ENCODE assay signal across 33 cellular contexts in genomic region chr7:46937826-46938225, GRCh38.
"Had no signal": no experiment of that assay in that cellular context is flagged by ENCODE, and none has a peak within 500 bp of the region (broad histone marks: within the 10 kb centered on the region; RNA-seq: fewer than 3 reads in every experiment).

No MANE protein-coding gene starts in this region.

- H3K9me3 ChIP-seq: body of pancreas, breast epithelium, MG63, Peyer's patch, SJSA1, SK-N-SH had no signal

- H3K9me3 Mint-ChIP-seq: activated CD4-positive, alpha-beta T cell treated with anti-CD3 and anti-CD28 coated beads, Interleukin-2, amount 10 ng/mL, durations not matched to agents 24 days and 14 days; activated T-cell treated with anti-CD3 and anti-CD28 coated beads, Interleukin-2, amount 50 U/mL, for 24 hours; activated T-helper 2 cell treated with anti-CD3 and anti-CD28 coated beads, Interferon-gamma antibody, Interleukin-2, Interleukin-4, amounts not matched to agents 10 μg/mL and 5 μg/mL and 100 μg/mL, durations not matched to agents 14 hours and 24 hours and 36 hours had no signal

- H3K4me1 ChIP-seq: breast epithelium, Peyer's patch had no signal

- H3K4me2 ChIP-seq: SK-N-SH had no signal

- H3K27me3 ChIP-seq: body of pancreas, breast epithelium, MG63, Peyer's patch, SJSA1 had no signal

- ATAC-seq: activated CD8-positive, alpha-beta T cell treated with anti-CD3 and anti-CD28 coated beads, Interleukin-2, amount 10 ng/mL, durations not matched to agents 7 days and 5 days; body of pancreas; PC-3 had no signal

- DNase-seq: activated CD4-positive, alpha-beta T cell treated with anti-CD3 and anti-CD28 coated beads, Interleukin-2, amount 50 U/mL, for 48 hours; activated CD8-positive, alpha-beta T cell treated with anti-CD3 and anti-CD28 coated beads, Interleukin-2, amount 10 ng/mL, durations not matched to agents 7 days and 5 days; activated gamma-delta T cell; activated naive CD4-positive, alpha-beta T cell treated with Interleukin-2 at 50 U/mL for 16 hours; activated naive CD8-positive, alpha-beta T cell treated with anti-CD3 and anti-CD28 coated beads, Interleukin-2, amount 10 ng/mL, durations not matched to agents 7 days and 5 days; activated T-cell treated with anti-CD3 and anti-CD28 coated beads, Interleukin-2, amount 50 U/mL, for 24 hours; amygdala; body of pancreas; caudate nucleus; Karpas-422; KBM-7; MG63; NCI-H1048; NCI-H1105 treated with DMSO at 0.1 percent for 48 hours; NCI-H1436; NCI-H1694; NCI-H1930; NCI-H2081 treated with DMSO at 0.1 percent for 48 hours; NCI-H226; NCI-H524 treated with DMSO at 0.1 percent for 48 hours; NK-92 treated with Interleukin-12 subunit alpha and Interleukin-12 subunit beta, amount 100 ng/mL, for 24 hours; PC-3; Peyer's patch; SHP77; SK-N-SH had no signal

- H3K27me3 Mint-ChIP-seq: activated CD4-positive, alpha-beta T cell treated with anti-CD3 and anti-CD28 coated beads, Interleukin-2, amount 10 ng/mL, durations not matched to agents 24 days and 14 days; activated naive CD4-positive, alpha-beta T cell treated with anti-CD3 and anti-CD28 coated beads, Interleukin-2, amount 50 U/mL, for 24 hours; activated naive CD8-positive, alpha-beta T cell treated with anti-CD3 and anti-CD28 coated beads, Interleukin-2, amount 10 ng/mL, durations not matched to agents 7 days and 5 days; activated T-cell treated with anti-CD3 and anti-CD28 coated beads, Interleukin-2, amount 50 U/mL, for 24 hours had no signal

- H3K4me3 ChIP-seq: body of pancreas, breast epithelium, MG63, Peyer's patch, SJSA1 had no signal

- H3K4me3 Mint-ChIP-seq: activated CD4-positive, alpha-beta T cell treated with anti-CD3 and anti-CD28 coated beads, Interleukin-2, amount 10 ng/mL, durations not matched to agents 24 days and 14 days; activated CD8-positive, alpha-beta T cell treated with anti-CD3 and anti-CD28 coated beads, Interleukin-2, amount 10 ng/mL, durations not matched to agents 7 days and 5 days; activated naive CD4-positive, alpha-beta T cell treated with anti-CD3 and anti-CD28 coated beads, Interleukin-2, amount 50 U/mL, for 24 hours; activated naive CD8-positive, alpha-beta T cell treated with anti-CD3 and anti-CD28 coated beads, Interleukin-2, amount 10 ng/mL, durations not matched to agents 7 days and 5 days; activated T-cell treated with anti-CD3 and anti-CD28 coated beads, Interleukin-2, amount 50 U/mL, for 24 hours; T-helper 1 cell treated with Interleukin-12 subunit alpha and Interleukin-12 subunit beta and Interleukin-4 antibody, amounts not matched to agents 30 μg/mL and 1 μg/mL, for 36 hours; T-helper 2 cell treated with Interferon-gamma antibody and Interleukin-4, amounts not matched to agents 5 μg/mL and 100 μg/mL, for 36 hours had no signal

- H3K27ac ChIP-seq: body of pancreas, breast epithelium, Peyer's patch, RWPE1, SJSA1 had no signal

- H3K9ac ChIP-seq: SK-N-SH had no signal

- H3K36me3 ChIP-seq: breast epithelium, MG63, Peyer's patch, SJSA1 had no signal

- H3K36me3 Mint-ChIP-seq: activated naive CD4-positive, alpha-beta T cell treated with anti-CD3 and anti-CD28 coated beads, Interleukin-2, amount 50 U/mL, for 24 hours; activated naive CD8-positive, alpha-beta T cell treated with anti-CD3 and anti-CD28 coated beads, Interleukin-2, amount 10 ng/mL, durations not matched to agents 7 days and 5 days had no signal

- H3K27ac Mint-ChIP-seq: activated CD4-positive, alpha-beta T cell treated with anti-CD3 and anti-CD28 coated beads, Interleukin-2, amount 10 ng/mL, durations not matched to agents 24 days and 14 days; activated CD8-positive, alpha-beta T cell treated with anti-CD3 and anti-CD28 coated beads, Interleukin-2, amount 10 ng/mL, durations not matched to agents 7 days and 5 days; activated naive CD4-positive, alpha-beta T cell treated with anti-CD3 and anti-CD28 coated beads, Interleukin-2, amount 50 U/mL, for 24 hours; activated naive CD8-positive, alpha-beta T cell treated with anti-CD3 and anti-CD28 coated beads, Interleukin-2, amount 10 ng/mL, durations not matched to agents 7 days and 5 days; activated T-cell treated with anti-CD3 and anti-CD28 coated beads, Interleukin-2, amount 50 U/mL, for 24 hours; activated T-helper 2 cell treated with anti-CD3 and anti-CD28 coated beads, Interferon-gamma antibody, Interleukin-2, Interleukin-4, amounts not matched to agents 10 μg/mL and 5 μg/mL and 100 μg/mL, durations not matched to agents 14 hours and 24 hours and 36 hours; T-helper 1 cell treated with Interleukin-12 subunit alpha and Interleukin-12 subunit beta and Interleukin-4 antibody, amounts not matched to agents 30 μg/mL and 1 μg/mL, for 36 hours; T-helper 2 cell treated with Interferon-gamma antibody and Interleukin-4, amounts not matched to agents 5 μg/mL and 100 μg/mL, for 36 hours had no signal

- H3K4me1 Mint-ChIP-seq: activated CD4-positive, alpha-beta T cell treated with anti-CD3 and anti-CD28 coated beads, Interleukin-2, amount 10 ng/mL, durations not matched to agents 24 days and 14 days; activated naive CD4-positive, alpha-beta T cell treated with anti-CD3 and anti-CD28 coated beads, Interleukin-2, amount 50 U/mL, for 24 hours; activated naive CD8-positive, alpha-beta T cell treated with anti-CD3 and anti-CD28 coated beads, Interleukin-2, amount 10 ng/mL, durations not matched to agents 7 days and 5 days had no signal
